In the genomic region with DNA sequence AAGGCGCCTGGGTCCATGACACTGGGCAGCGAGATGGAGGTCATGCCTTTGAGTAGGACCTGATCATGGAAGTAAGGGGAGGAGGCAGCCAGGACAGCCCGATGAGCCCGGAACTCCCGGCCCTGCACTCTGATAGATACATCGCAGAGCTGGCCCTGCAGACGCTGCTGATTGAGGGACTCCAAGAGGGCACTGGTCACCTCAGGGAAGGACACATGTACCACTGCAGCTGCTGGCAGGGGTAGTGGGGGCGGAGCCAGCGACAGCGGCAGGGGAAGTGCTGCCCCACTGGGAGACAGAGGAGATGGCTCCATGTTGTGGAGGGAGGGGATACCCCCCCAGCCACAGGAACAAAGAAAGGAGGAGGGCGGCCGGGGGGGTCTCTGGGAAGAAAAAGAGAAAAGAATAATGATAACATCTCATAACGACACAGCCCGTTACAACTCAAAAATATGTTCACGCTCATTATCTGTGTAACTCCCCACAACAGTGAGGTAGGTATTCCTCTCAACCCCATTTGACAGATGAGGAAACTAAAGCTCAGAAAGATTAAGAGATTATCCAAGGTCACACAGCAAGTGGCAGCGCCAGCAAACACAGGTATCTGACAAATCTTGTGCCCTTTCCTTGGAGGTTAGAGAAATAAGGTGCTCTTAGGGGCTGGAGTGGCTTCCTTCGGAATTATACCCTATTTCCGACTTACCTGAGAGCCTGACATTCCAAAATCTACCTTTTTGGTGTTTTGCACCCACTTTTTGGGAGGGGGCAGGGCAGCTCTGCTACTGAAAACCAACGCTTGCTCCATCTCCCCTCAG, we compare ENCODE assay signal across 8 cellular contexts. TPM values are rescaled to one million over a fixed set of nuclear protein-coding genes. Genes with fewer than 3 reads are reported as not detected.
A peak's percentile ranks its signal among the peaks of the same experiment; 100 is the strongest.
DNase-seq lines count a peak whose midpoint lies in the region; ATAC-seq lines count a peak whose summit lies in the region.

No MANE protein-coding gene starts in this region.

- H3K36me3 Mint-ChIP-seq in activated T-cell treated with anti-CD3 and anti-CD28 coated beads, Interleukin-2, amount 50 U/mL, for 72 hours (ENCODE audit: insufficient read depth in 2 of 2), result peaks cover 13 to 37% of the 10 kb centered on the region in 2 donors
- peaks cover 67% of the 10 kb centered on the region for H3K36me3 Mint-ChIP-seq in stimulated activated memory B cell treated with anti-CD40 and anti-IgM and Interleukin-4, amounts not matched to agents 10 μg/mL and 1 μg/mL and 100 μg/mL, for 72 hours

- H3K9ac ChIP-seq in HUES64 (ENCODE audit: low read depth, low read length), result no peak overlapping the region

- H3K27me3 ChIP-seq in HUES64 (ENCODE audit: insufficient read depth, low read length) (no peaks in the 10 kb centered on the region), iPS DF 6.9 (ENCODE audit: control insufficient read depth, insufficient read depth, low read length) (no peaks in the 10 kb centered on the region)

- H3K4me3 Mint-ChIP-seq in activated T-cell treated with anti-CD3 and anti-CD28 coated beads, Interleukin-2, amount 50 U/mL, for 72 hours, result peak overlapping the region; percentile 72 to 98
- H3K4me3 Mint-ChIP-seq in stimulated activated memory B cell treated with anti-CD40 and anti-IgM and Interleukin-4, amounts not matched to agents 10 μg/mL and 1 μg/mL and 100 μg/mL, for 72 hours, result peak overlapping the region; percentile 99

- H3K9me3 ChIP-seq in HUES64 (ENCODE audit: insufficient read depth, low read depth, low read length) (no peaks in the 10 kb centered on the region), iPS DF 6.9 (ENCODE audit: control insufficient read depth, insufficient read depth, low read length) (no peaks in the 10 kb centered on the region)

- H3K4me1 ChIP-seq in HUES64 (ENCODE audit: insufficient read depth, low read length) (peaks cover 21% of the 10 kb centered on the region), iPS DF 6.9 (ENCODE audit: control insufficient read depth, insufficient read depth, low read length) (peaks cover 8% of the 10 kb centered on the region; the same call in 1 of the 2 replicates)

- peaks cover 77% of the 10 kb centered on the region for H3K4me1 Mint-ChIP-seq in activated T-cell treated with anti-CD3 and anti-CD28 coated beads, Interleukin-2, amount 50 U/mL, for 72 hours (ENCODE audit: low read depth)
- H3K4me1 Mint-ChIP-seq in stimulated activated memory B cell treated with anti-CD40 and anti-IgM and Interleukin-4, amounts not matched to agents 10 μg/mL and 1 μg/mL and 100 μg/mL, for 72 hours, result peaks cover 84% of the 10 kb centered on the region

- WGBS in HUES64, result 73% methylated on average over 17 of the region's 19 CpGs
- no CpG with 5 or more reads among the region's 19 CpGs for WGBS in iPS DF 6.9 (ENCODE audit: insufficient coverage, insufficient read length)

- ATAC-seq in activated T-cell treated with anti-CD3 and anti-CD28 coated beads, Interleukin-2, amount 50 U/mL, for 72 hours (replicated peaks in 1 of 2), result no peak
- no peak for ATAC-seq in stimulated activated memory B cell treated with anti-CD40 and anti-IgM and Interleukin-4, amounts not matched to agents 10 μg/mL and 1 μg/mL and 100 μg/mL, for 72 hours
- ATAC-seq in HG02852 (IDR thresholded peaks at IDR 0.05; ENCODE audit: unreplicated experiment) (no peak), HG03439 (IDR thresholded peaks at IDR 0.05; ENCODE audit: unreplicated experiment) (no peak)

- no peaks in the 10 kb centered on the region for H3K9me3 Mint-ChIP-seq in activated T-cell treated with anti-CD3 and anti-CD28 coated beads, Interleukin-2, amount 50 U/mL, for 72 hours
- no peaks in the 10 kb centered on the region for H3K9me3 Mint-ChIP-seq in stimulated activated memory B cell treated with anti-CD40 and anti-IgM and Interleukin-4, amounts not matched to agents 10 μg/mL and 1 μg/mL and 100 μg/mL, for 72 hours

- H3K4me3 ChIP-seq in HUES64 (ENCODE audit: low read length) (peak overlapping the region; percentile 59), iPS DF 6.9 (ENCODE audit: low read length) (peak overlapping the region; percentile 61; the same call in 1 of the 2 replicates)

- peak overlapping the region; percentile 73 for H3K27ac Mint-ChIP-seq in activated T-cell treated with anti-CD3 and anti-CD28 coated beads, Interleukin-2, amount 50 U/mL, for 72 hours
- H3K27ac Mint-ChIP-seq in stimulated activated memory B cell treated with anti-CD40 and anti-IgM and Interleukin-4, amounts not matched to agents 10 μg/mL and 1 μg/mL and 100 μg/mL, for 72 hours, result peak overlapping the region; percentile 97

- H3K36me3 ChIP-seq in HUES64 (ENCODE audit: insufficient read depth, low read length) (peaks cover 33% of the 10 kb centered on the region), iPS DF 6.9 (ENCODE audit: control insufficient read depth, insufficient read depth, low read length) (peaks cover 22% of the 10 kb centered on the region)

- no peak for DNase-seq in activated T-cell treated with anti-CD3 and anti-CD28 coated beads, Interleukin-2, amount 50 U/mL, for 72 hours
- DNase-seq in iPS DF 6.9 (ENCODE audit: low read depth, low spot score) (no peak), ureter (ENCODE audit: low spot score) (no peak), EL (no peak)

- no peaks in the 10 kb centered on the region for H3K27me3 Mint-ChIP-seq in activated T-cell treated with anti-CD3 and anti-CD28 coated beads, Interleukin-2, amount 50 U/mL, for 72 hours (ENCODE audit: low read depth)
- no peaks in the 10 kb centered on the region for H3K27me3 Mint-ChIP-seq in stimulated activated memory B cell treated with anti-CD40 and anti-IgM and Interleukin-4, amounts not matched to agents 10 μg/mL and 1 μg/mL and 100 μg/mL, for 72 hours

- H3K27ac ChIP-seq in HUES64 (ENCODE audit: low read depth, low read length) (no peak overlapping the region), iPS DF 6.9 (ENCODE audit: low read length) (no peak overlapping the region)

RNA-seq across cellular contexts. Expression of gene ZBTB22, which starts 0.7 kb away (rescaled TPM):
- polyA plus RNA-seq in HUES64 (2013, experiment 1 of 2), result 8.0 TPM
- polyA plus RNA-seq in HUES64 (2013, experiment 2 of 2), result 13.1 TPM
- total RNA-seq in activated T-cell treated with anti-CD3 and anti-CD28 coated beads, Interleukin-2, amount 50 U/mL, for 72 hours, result 10 to 100 TPM; 14.9 to 16.1 TPM
- total RNA-seq in ureter, result 24.2 TPM

RNA-seq across cellular contexts. Expression of gene TAPBP, which starts 2.9 kb away (rescaled TPM):
- 9.8 TPM for polyA plus RNA-seq in HUES64 (2013, experiment 1 of 2)
- 14.5 TPM for polyA plus RNA-seq in HUES64 (2013, experiment 2 of 2)
- total RNA-seq in activated T-cell treated with anti-CD3 and anti-CD28 coated beads, Interleukin-2, amount 50 U/mL, for 72 hours, result 100 to 1,000 TPM; 180 to 210 TPM
- total RNA-seq in ureter, result 132 TPM

RNA-seq across cellular contexts. Expression of gene DAXX, which starts 5.9 kb away (rescaled TPM):
- polyA plus RNA-seq in HUES64 (2013, experiment 1 of 2), result 63.1 TPM
- 54.2 TPM for polyA plus RNA-seq in HUES64 (2013, experiment 2 of 2)
- total RNA-seq in activated T-cell treated with anti-CD3 and anti-CD28 coated beads, Interleukin-2, amount 50 U/mL, for 72 hours, result 10 to 100 TPM; 56.5 to 61.3 TPM
- 28.8 TPM for total RNA-seq in ureter

RNA-seq across cellular contexts. Expression of gene RGL2, which starts 18.1 kb away (rescaled TPM):
- 32.0 TPM for polyA plus RNA-seq in HUES64 (2013, experiment 1 of 2)
- 39.1 TPM for polyA plus RNA-seq in HUES64 (2013, experiment 2 of 2)
- 10 to 100 TPM; 34.3 to 43.7 TPM for total RNA-seq in activated T-cell treated with anti-CD3 and anti-CD28 coated beads, Interleukin-2, amount 50 U/mL, for 72 hours
- 163 TPM for total RNA-seq in ureter

RNA-seq across cellular contexts. Expression of gene PFDN6, which starts 27.4 kb away (rescaled TPM):
- polyA plus RNA-seq in HUES64 (2013, experiment 1 of 2), result 90.9 TPM
- 95.3 TPM for polyA plus RNA-seq in HUES64 (2013, experiment 2 of 2)
- 10 to 100 TPM; 41.9 to 54.6 TPM for total RNA-seq in activated T-cell treated with anti-CD3 and anti-CD28 coated beads, Interleukin-2, amount 50 U/mL, for 72 hours
- 49.9 TPM for total RNA-seq in ureter
